17 cellular contexts compared by ENCODE assay signal in the genomic region with DNA sequence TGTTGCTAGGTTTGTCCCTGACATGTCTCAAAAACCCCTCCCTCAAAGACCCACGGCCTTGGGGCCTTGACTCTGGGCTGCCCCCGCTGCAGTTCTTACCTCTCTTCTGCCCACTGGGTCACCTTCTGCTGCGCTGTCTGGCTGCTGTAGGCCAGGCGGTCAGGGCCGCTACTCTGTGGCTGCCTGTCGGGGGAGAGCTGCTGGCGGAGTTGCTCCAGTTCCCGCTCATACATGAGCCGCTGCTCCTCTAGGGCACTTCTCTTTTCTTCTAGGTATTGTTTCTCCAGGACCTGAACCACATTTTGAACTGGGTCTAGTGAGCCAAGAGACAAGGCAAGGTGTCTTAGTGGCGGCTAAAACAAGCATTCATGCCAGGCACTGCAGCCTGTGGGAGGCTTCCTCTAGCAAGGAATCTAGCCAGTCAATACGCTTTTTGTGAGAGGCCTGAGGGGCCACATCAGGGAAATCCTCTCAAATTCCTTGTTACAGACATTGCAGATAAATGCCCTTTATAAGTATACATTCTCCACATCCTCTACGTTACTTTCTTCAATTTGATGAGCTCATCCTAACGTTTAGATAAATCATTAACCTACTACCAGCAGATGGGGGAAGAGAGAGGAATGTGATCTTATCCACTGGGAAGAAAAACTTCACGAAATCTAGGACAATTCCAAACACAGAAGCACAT.
DNase-seq lines count a peak whose midpoint lies in the region; ATAC-seq, FAIRE-seq and TF ChIP-seq lines count a peak whose summit lies in the region.
"Had no signal": no experiment of that assay in that cellular context is flagged by ENCODE, and none has a peak within 500 bp of the region (broad histone marks: within the 10 kb centered on the region; RNA-seq: fewer than 3 reads in every experiment).

No MANE protein-coding gene starts in this region.

- no peak overlapping the region for H3K4me3 Mint-ChIP-seq in effector memory CD8-positive, alpha-beta T cell
- H3K4me3 Mint-ChIP-seq: activated T-cell treated with anti-CD3 and anti-CD28 coated beads, Interleukin-2, amount 50 U/mL, for 24 hours; CD14-positive monocyte; natural killer cell treated with Interleukin-12 subunit alpha and Interleukin-12 subunit beta and Interleukin-15 and Interleukin-18, amount 100 ng/mL, for 72 hours had no signal

- H3K27ac Mint-ChIP-seq in effector memory CD8-positive, alpha-beta T cell = no peak overlapping the region
- H3K27ac Mint-ChIP-seq: activated T-cell treated with anti-CD3 and anti-CD28 coated beads, Interleukin-2, amount 50 U/mL, for 24 hours; CD14-positive monocyte; natural killer cell treated with Interleukin-12 subunit alpha and Interleukin-12 subunit beta and Interleukin-15 and Interleukin-18, amount 100 ng/mL, for 72 hours had no signal

- no peaks in the 10 kb centered on the region for H3K36me3 Mint-ChIP-seq in effector memory CD8-positive, alpha-beta T cell (ENCODE audit: insufficient read depth)
- H3K36me3 Mint-ChIP-seq: natural killer cell treated with Interleukin-12 subunit alpha and Interleukin-12 subunit beta and Interleukin-15 and Interleukin-18, amount 100 ng/mL, for 72 hours had no signal

- H3K9me3 ChIP-seq in AG04450 (ENCODE audit: control insufficient read depth, insufficient read depth, low read length) = no peaks in the 10 kb centered on the region
- H3K9me3 ChIP-seq: Peyer's patch, spleen, uterus had no signal

- peak overlapping the region; percentile 68 for H3K27ac ChIP-seq in AG04450 (ENCODE audit: low read depth, low read length)
- H3K27ac ChIP-seq: KMS-11, Peyer's patch, spleen, uterus had no signal

- POLR2A ChIA-PET in AG04450 (lab: Yijun Ruan, JAX) = interaction anchor here (0.6 to 0.8 kb wide), 3 partner anchors 115 to 374 kb away, joined by 3 read pairs; no protein-coding TSS in a partner anchor

- CTCF ChIA-PET in AG04450 (lab: Charles Lee) = interaction anchor here (0.6 to 7.6 kb wide), 12 partner anchors 11 to 400 kb away, joined by 3 to 53 read pairs (median 3); partner anchors contain the start of genes KIF13A and NHLRC1

- in situ Hi-C loops in astrocyte of the spinal cord (cut with HindIII; ENCODE audit: low sequenced_read_pairs) = no loop called here

- ATAC-seq in left lobe of liver (peak; percentile 49), HG03097 (IDR thresholded peaks at IDR 0.05; ENCODE audit: low FRiP score, unreplicated experiment) (no peak), HG03565 (IDR thresholded peaks at IDR 0.05; ENCODE audit: unreplicated experiment) (no peak)
- no peak for ATAC-seq in effector memory CD8-positive, alpha-beta T cell (replicated peaks)
- ATAC-seq: natural killer cell treated with Interleukin-12 subunit alpha and Interleukin-12 subunit beta and Interleukin-15 and Interleukin-18, amount 100 ng/mL, for 72 hours had no signal

- DNase-seq in AG04450 (ENCODE audit: low read depth, low spot score) = peak; percentile 30
- DNase-seq in HTR-8/SVneo (ENCODE audit: insufficient read length, low spot score) = peak; percentile 30
- DNase-seq in astrocyte of the spinal cord (ENCODE audit: low read depth, low spot score) = peak; percentile 14
- DNase-seq in left lobe of liver (ENCODE audit: low spot score) = no peak
- DNase-seq in midbrain (lab: John Stamatoyannopoulos, UW) = no peak
- no peak for DNase-seq in effector memory CD8-positive, alpha-beta T cell
- DNase-seq: activated T-cell treated with anti-CD3 and anti-CD28 coated beads, Interleukin-2, amount 50 U/mL, for 24 hours; aorta; effector memory CD4-positive, alpha-beta T cell; Peyer's patch; spleen; uterus had no signal

- peaks cover 19 to 25% of the 10 kb centered on the region in 2 donors for H3K27me3 Mint-ChIP-seq in effector memory CD8-positive, alpha-beta T cell

- H3K27me3 ChIP-seq in AG04450 (ENCODE audit: control insufficient read depth, insufficient read depth, low read length) = no peaks in the 10 kb centered on the region
- H3K27me3 ChIP-seq: Peyer's patch, spleen, uterus had no signal

- H3K4me3 ChIP-seq in AG04450 (ENCODE audit: low read depth, low read length) (no peak overlapping the region), astrocyte of the spinal cord (ENCODE audit: low read depth, low read length) (no peak overlapping the region)
- H3K4me3 ChIP-seq: Peyer's patch, spleen, uterus had no signal

- no peak for FAIRE-seq in HTR-8/SVneo (lab: Jason Lieb, UNC)

- peak; percentile 41 for TF ChIP-seq CTCF in AG04450 (IDR thresholded peaks at IDR 0.05; ENCODE audit: low read depth, low read length)
- no peak for TF ChIP-seq CTCF in astrocyte of the spinal cord (IDR thresholded peaks at IDR 0.05; ENCODE audit: low read depth, low read length)

- H3K9me3 Mint-ChIP-seq in effector memory CD8-positive, alpha-beta T cell = no peaks in the 10 kb centered on the region
- H3K9me3 Mint-ChIP-seq: activated T-cell treated with anti-CD3 and anti-CD28 coated beads, Interleukin-2, amount 50 U/mL, for 24 hours; natural killer cell treated with Interleukin-12 subunit alpha and Interleukin-12 subunit beta and Interleukin-15 and Interleukin-18, amount 100 ng/mL, for 72 hours had no signal

- H3K4me1 Mint-ChIP-seq in effector memory CD8-positive, alpha-beta T cell (ENCODE audit: low read depth in 2 of 2) = peaks cover 0 to 4% of the 10 kb centered on the region in 2 donors
- H3K4me1 Mint-ChIP-seq: CD14-positive monocyte had no signal

Comparison
In these comparisons a context has a peak if more than half of its experiments do, and no peak if none do; other contexts are left out.
1. DNase-seq: peak in AG04450 (single experiment), HTR-8/SVneo (single experiment) and astrocyte of the spinal cord (single experiment); none in left lobe of liver (single experiment), midbrain (single experiment) and effector memory CD8-positive, alpha-beta T cell (0 of 3).